1 cellular context compared by ENCODE assay signal in the genomic region with DNA sequence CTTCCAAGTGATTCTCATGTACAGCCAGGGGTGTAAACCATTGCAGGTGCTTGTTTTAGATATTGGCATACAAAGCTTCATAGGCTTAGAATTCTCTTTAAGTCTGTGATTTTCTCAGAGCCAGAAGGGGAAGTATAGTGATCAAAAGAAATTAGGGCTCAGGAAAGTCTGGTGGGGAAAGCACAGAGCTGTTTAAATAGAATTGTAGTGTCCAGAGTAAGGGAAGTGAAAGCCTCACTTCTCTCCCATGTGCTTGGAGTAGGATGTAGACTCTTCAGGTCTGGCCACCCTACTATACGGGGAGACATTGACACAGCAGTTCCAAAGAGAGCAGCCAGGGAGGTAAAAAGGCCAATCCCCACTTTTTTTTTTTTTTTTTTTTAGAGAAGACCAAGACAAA.
TF ChIP-seq lines count a peak whose summit lies in the region.

No MANE protein-coding gene starts in this region.

TF ChIP-seq in GM23338, 12 proteins besides CTCF, POLR2A, EP300 and RAD21:
- TF ChIP-seq, protein P1, sequence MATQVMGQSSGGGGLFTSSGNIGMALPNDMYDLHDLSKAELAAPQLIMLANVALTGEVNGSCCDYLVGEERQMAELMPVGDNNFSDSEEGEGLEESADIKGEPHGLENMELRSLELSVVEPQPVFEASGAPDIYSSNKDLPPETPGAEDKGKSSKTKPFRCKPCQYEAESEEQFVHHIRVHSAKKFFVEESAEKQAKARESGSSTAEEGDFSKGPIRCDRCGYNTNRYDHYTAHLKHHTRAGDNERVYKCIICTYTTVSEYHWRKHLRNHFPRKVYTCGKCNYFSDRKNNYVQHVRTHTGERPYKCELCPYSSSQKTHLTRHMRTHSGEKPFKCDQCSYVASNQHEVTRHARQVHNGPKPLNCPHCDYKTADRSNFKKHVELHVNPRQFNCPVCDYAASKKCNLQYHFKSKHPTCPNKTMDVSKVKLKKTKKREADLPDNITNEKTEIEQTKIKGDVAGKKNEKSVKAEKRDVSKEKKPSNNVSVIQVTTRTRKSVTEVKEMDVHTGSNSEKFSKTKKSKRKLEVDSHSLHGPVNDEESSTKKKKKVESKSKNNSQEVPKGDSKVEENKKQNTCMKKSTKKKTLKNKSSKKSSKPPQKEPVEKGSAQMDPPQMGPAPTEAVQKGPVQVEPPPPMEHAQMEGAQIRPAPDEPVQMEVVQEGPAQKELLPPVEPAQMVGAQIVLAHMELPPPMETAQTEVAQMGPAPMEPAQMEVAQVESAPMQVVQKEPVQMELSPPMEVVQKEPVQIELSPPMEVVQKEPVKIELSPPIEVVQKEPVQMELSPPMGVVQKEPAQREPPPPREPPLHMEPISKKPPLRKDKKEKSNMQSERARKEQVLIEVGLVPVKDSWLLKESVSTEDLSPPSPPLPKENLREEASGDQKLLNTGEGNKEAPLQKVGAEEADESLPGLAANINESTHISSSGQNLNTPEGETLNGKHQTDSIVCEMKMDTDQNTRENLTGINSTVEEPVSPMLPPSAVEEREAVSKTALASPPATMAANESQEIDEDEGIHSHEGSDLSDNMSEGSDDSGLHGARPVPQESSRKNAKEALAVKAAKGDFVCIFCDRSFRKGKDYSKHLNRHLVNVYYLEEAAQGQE (IDR thresholded peaks at IDR 0.05; ENCODE audit: unreplicated experiment): no peak
- no peak for TF ChIP-seq NANOG (IDR thresholded peaks at IDR 0.05; ENCODE audit: borderline replicate concordance)
- no peak for TF ChIP-seq EZH2phosphoT487 (IDR thresholded peaks at IDR 0.05; ENCODE audit: unreplicated experiment)
- TF ChIP-seq JUNB (IDR thresholded peaks at IDR 0.05; ENCODE audit: unreplicated experiment): no peak
- TF ChIP-seq, protein P2, sequence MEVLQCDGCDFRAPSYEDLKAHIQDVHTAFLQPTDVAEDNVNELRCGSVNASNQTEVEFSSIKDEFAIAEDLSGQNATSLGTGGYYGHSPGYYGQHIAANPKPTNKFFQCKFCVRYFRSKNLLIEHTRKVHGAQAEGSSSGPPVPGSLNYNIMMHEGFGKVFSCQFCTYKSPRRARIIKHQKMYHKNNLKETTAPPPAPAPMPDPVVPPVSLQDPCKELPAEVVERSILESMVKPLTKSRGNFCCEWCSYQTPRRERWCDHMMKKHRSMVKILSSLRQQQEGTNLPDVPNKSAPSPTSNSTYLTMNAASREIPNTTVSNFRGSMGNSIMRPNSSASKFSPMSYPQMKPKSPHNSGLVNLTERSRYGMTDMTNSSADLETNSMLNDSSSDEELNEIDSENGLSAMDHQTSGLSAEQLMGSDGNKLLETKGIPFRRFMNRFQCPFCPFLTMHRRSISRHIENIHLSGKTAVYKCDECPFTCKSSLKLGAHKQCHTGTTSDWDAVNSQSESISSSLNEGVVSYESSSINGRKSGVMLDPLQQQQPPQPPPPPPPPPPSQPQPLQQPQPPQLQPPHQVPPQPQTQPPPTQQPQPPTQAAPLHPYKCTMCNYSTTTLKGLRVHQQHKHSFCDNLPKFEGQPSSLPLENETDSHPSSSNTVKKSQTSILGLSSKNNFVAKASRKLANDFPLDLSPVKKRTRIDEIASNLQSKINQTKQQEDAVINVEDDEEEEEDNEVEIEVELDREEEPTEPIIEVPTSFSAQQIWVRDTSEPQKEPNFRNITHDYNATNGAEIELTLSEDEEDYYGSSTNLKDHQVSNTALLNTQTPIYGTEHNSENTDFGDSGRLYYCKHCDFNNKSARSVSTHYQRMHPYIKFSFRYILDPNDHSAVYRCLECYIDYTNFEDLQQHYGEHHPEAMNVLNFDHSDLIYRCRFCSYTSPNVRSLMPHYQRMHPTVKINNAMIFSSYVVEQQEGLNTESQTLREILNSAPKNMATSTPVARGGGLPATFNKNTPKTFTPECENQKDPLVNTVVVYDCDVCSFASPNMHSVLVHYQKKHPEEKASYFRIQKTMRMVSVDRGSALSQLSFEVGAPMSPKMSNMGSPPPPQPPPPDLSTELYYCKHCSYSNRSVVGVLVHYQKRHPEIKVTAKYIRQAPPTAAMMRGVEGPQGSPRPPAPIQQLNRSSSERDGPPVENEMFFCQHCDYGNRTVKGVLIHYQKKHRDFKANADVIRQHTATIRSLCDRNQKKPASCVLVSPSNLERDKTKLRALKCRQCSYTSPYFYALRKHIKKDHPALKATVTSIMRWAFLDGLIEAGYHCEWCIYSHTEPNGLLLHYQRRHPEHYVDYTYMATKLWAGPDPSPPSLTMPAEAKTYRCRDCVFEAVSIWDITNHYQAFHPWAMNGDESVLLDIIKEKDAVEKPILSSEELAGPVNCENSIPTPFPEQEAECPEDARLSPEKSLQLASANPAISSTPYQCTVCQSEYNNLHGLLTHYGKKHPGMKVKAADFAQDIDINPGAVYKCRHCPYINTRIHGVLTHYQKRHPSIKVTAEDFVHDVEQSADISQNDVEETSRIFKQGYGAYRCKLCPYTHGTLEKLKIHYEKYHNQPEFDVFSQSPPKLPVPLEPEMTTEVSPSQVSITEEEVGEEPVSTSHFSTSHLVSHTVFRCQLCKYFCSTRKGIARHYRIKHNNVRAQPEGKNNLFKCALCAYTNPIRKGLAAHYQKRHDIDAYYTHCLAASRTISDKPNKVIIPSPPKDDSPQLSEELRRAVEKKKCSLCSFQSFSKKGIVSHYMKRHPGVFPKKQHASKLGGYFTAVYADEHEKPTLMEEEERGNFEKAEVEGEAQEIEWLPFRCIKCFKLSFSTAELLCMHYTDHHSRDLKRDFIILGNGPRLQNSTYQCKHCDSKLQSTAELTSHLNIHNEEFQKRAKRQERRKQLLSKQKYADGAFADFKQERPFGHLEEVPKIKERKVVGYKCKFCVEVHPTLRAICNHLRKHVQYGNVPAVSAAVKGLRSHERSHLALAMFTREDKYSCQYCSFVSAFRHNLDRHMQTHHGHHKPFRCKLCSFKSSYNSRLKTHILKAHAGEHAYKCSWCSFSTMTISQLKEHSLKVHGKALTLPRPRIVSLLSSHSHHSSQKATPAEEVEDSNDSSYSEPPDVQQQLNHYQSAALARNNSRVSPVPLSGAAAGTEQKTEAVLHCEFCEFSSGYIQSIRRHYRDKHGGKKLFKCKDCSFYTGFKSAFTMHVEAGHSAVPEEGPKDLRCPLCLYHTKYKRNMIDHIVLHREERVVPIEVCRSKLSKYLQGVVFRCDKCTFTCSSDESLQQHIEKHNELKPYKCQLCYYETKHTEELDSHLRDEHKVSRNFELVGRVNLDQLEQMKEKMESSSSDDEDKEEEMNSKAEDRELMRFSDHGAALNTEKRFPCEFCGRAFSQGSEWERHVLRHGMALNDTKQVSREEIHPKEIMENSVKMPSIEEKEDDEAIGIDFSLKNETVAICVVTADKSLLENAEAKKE (CRISPR knock-in tag; IDR thresholded peaks at IDR 0.05): no peak
- no peak for TF ChIP-seq STAT1 (IDR thresholded peaks at IDR 0.05; ENCODE audit: unreplicated experiment)
